2 cellular contexts compared by ENCODE assay signal in the genomic region with DNA sequence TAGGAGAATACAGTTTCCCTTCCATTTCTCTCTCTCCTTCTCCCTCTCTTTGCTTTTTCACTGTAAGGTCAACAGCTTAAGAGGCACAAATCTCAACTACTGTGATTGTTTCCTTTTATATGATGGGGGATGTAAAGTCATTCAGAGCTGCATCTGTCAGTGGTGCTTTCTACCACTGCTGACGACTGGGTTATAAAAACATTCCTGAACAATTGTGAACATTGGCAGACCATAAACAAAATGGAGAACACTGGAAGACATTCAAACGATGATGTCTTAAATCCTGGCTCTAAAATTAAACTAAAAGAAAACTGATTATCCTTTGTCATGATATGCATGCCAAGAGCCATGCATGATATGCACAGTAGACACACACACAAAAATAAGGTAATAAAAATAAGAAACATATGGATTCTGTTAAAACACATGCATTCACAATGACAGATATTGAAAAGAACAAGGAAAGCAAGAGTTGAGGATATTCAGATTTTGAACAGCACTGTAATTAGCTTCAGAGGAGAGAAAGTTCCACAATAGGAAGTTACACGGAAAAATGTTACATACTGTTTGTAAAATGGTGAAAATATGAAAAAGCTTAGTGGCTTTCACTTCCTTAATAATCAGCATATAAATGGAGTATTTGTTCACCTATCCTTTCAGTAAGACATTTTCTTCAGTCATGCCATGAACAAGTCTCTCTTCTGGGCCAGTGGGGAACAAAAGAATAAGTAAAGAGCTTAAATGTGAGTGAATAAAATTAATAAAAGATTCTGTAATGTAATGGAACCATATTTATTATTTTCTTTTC.
TF ChIP-seq lines count a peak whose summit lies in the region.

No MANE protein-coding gene starts in this region.

TF ChIP-seq in IMR-90, 13 proteins besides CTCF, POLR2A, EP300 and RAD21:
- TF ChIP-seq ELK1 (IDR thresholded peaks at IDR 0.05; ENCODE audit: borderline replicate concordance, low read depth, low read length) (no peak), MAFK (IDR thresholded peaks at IDR 0.05; ENCODE audit: low read depth, low read length) (no peak), MXI1 (IDR thresholded peaks at IDR 0.05; ENCODE audit: borderline replicate concordance, low read depth, low read length) (no peak), BHLHE40 (IDR thresholded peaks at IDR 0.05; ENCODE audit: low read depth, low read length) (no peak), NFE2L2 (IDR thresholded peaks at IDR 0.05; ENCODE audit: low read depth, low read length) (no peak), MAZ (IDR thresholded peaks at IDR 0.05; ENCODE audit: borderline replicate concordance, low read depth, low read length) (no peak), RCOR1 (IDR thresholded peaks at IDR 0.05; ENCODE audit: insufficient replicate concordance, low read length) (no peak), FOS (IDR thresholded peaks at IDR 0.05; ENCODE audit: low read depth, low read length) (no peak), SMC3 (IDR thresholded peaks at IDR 0.05; ENCODE audit: low read depth, low read length) (no peak), CHD1 (IDR thresholded peaks at IDR 0.05; ENCODE audit: low read depth, low read length) (no peak), USF2 (IDR thresholded peaks at IDR 0.05; ENCODE audit: low read depth, low read length) (no peak), RFX5 (IDR thresholded peaks at IDR 0.05; ENCODE audit: low read depth, low read length) (no peak), CEBPB (IDR thresholded peaks at IDR 0.05; ENCODE audit: low read depth, low read length) (no peak)

TF ChIP-seq in GM12878, 131 proteins besides CTCF, POLR2A, EP300 and RAD21:
- TF ChIP-seq ATF2 (IDR thresholded peaks at IDR 0.05; ENCODE audit: low read length) (0 out of 2 replicates have a peak, but pooled peaks have one; percentile 35), SIN3A (IDR thresholded peaks at IDR 0.05; ENCODE audit: low read depth, low read length) (no peak), JUNB (IDR thresholded peaks at IDR 0.05) (0 out of 2 replicates have a peak, but pooled peaks have one; percentile 6), SPI1 (IDR thresholded peaks at IDR 0.05; ENCODE audit: borderline replicate concordance, insufficient read depth, low read depth, low read length) (peak; percentile 75), EZH2 (IDR thresholded peaks at IDR 0.05; ENCODE audit: borderline replicate concordance, control insufficient read depth, low read depth, low read length) (no peak)
